ENCODE assay signal across 1 cellular context in the genomic region with DNA sequence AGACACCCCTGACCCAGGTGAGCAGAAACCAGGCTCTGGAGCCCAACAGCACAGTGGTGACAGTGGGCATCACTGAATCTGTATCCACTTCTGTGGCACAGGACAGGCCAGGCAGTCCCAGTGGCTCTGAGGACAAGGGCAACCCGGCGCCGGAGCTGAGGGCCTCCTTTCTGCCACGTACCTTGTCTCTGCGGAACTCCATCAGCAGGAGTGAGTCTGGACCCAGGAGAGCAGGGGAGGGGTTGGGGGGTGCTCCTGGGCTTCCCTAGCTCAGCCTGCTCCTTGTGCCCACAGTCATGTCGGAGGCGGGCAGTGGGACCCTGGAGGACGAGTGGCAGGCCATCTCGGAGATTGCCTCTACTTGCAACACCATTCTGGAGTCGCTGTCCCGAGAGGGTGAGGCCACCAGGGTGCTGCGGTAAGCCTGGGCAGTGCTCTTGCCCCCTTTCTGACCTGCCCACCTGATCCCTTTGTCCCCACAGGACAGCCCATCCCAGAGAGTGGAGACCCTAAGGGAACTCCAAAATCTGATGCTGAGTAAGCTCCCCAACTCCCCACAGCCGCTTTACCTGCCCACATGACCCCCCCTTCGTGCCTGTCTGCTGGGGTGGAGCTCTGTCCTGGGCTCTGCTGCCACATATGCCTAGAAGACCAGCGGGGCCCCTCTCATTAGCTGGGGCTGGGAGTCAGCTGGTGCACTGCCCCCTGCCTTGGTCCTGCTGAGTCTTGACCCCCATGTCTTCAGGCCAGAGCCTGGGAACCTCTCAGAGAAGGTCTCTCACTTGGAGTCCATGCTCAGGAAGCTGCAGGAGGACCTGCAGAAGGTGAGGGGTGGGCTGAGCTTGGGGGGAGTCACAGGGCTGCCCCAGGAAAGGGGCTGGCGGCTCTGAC.
A peak's percentile ranks its signal among the peaks of the same experiment; 100 is the strongest.
TF ChIP-seq lines count a peak whose summit lies in the region.

No MANE protein-coding gene starts in this region.

TF ChIP-seq in K562, 482 proteins besides CTCF, POLR2A, EP300 and RAD21:
- no peak for TF ChIP-seq ZNF311 (CRISPR knock-in tag; IDR thresholded peaks at IDR 0.05)
- TF ChIP-seq ZBTB7A (IDR thresholded peaks at IDR 0.05; ENCODE audit: borderline replicate concordance, control insufficient read depth, low read depth, low read length), result peak; percentile 24; the same call in 1 of the 2 replicates
